In the genomic region with DNA sequence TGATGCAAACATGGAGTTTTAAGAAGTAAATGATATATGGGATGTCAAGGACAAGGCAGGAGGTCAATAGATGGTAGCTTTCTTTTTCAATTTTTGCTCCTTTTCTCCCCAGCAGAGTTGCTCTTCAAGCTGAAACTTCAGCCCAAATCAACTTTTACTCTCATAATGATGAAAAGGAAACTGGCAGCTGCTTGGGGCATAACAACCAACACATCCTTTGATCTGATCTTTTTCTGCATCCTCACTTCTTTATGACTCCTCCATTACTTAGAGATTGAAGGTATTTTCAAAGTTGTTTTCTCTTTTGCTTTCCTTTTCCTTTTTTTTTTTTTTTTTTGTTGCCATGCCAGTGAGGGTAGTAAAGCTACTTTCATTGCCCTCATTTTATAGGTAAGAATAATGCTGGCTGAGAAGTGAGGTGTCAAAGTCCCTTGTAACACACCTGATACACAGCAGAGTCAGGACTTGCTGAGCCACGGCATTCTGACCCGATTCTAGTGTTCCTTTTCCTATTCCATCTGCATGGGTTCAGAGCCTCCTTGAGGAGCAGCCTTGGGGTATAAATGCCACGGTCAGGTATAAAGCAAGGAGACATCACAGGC, we compare ENCODE assay signal across 14 cellular contexts. TPM values are rescaled to one million over a fixed set of nuclear protein-coding genes. Genes with fewer than 3 reads are reported as not detected.
DNase-seq lines count a peak whose midpoint lies in the region; ATAC-seq lines count a peak whose summit lies in the region.
"Had no signal": no experiment of that assay in that cellular context is flagged by ENCODE, and none has a peak within 500 bp of the region (broad histone marks: within the 10 kb centered on the region; RNA-seq: fewer than 3 reads in every experiment).

No MANE protein-coding gene starts in this region.

- no peaks in the 10 kb centered on the region for H3K9me3 ChIP-seq in aorta (ENCODE audit: control insufficient read depth, low read length)
- H3K9me3 ChIP-seq: spleen had no signal

- H3K4me1 Mint-ChIP-seq in activated naive CD8-positive, alpha-beta T cell (ENCODE audit: low read depth): peaks cover 14% of the 10 kb centered on the region

- H3K36me3 Mint-ChIP-seq in activated naive CD8-positive, alpha-beta T cell: peaks cover 11% of the 10 kb centered on the region

- H3K4me3 ChIP-seq in aorta (ENCODE audit: low read length in 2 of 2): no peak overlapping the region
- H3K4me3 ChIP-seq: spleen had no signal

- ATAC-seq in GM18517 (IDR thresholded peaks at IDR 0.05; ENCODE audit: unreplicated experiment) (peak; percentile 90), GM19463 (IDR thresholded peaks at IDR 0.05; ENCODE audit: unreplicated experiment) (peak; percentile 70), HG03095 (IDR thresholded peaks at IDR 0.05; ENCODE audit: unreplicated experiment) (peak; percentile 54), aorta (ENCODE audit: low FRiP score) (no peak), GM21515 (IDR thresholded peaks at IDR 0.05; ENCODE audit: unreplicated experiment) (no peak)

- no peaks in the 10 kb centered on the region for H3K27me3 ChIP-seq in aorta (ENCODE audit: control insufficient read depth in 1 of 2, insufficient read depth in 2 of 2, low read length in 1 of 2)
- H3K27me3 ChIP-seq: spleen had no signal

- H3K4me1 ChIP-seq in aorta (ENCODE audit: control insufficient read depth in 1 of 2, insufficient read depth in 2 of 2, low read length in 2 of 2): no peaks in the 10 kb centered on the region
- H3K4me1 ChIP-seq: spleen had no signal

- no peak overlapping the region for H3K4me3 Mint-ChIP-seq in activated naive CD8-positive, alpha-beta T cell
- H3K4me3 Mint-ChIP-seq: CD8-positive, alpha-beta memory T cell; immature natural killer cell; naive B cell had no signal

- peaks cover 0 to 3% of the 10 kb centered on the region in 2 donors for H3K36me3 ChIP-seq in aorta (ENCODE audit: control insufficient read depth in 1 of 2, insufficient read depth in 2 of 2, low read length in 1 of 2)
- H3K36me3 ChIP-seq: spleen had no signal

- 87% methylated on average over 3 of the region's 3 CpGs for WGBS in aorta, 2 donors

- H3K27me3 Mint-ChIP-seq in activated naive CD8-positive, alpha-beta T cell: no peaks in the 10 kb centered on the region
- H3K27me3 Mint-ChIP-seq: CD8-positive, alpha-beta memory T cell had no signal

- intact Hi-C loops in aorta (cut with DNase I): no loop called here

- no peaks in the 10 kb centered on the region for H3K9me3 Mint-ChIP-seq in activated naive CD8-positive, alpha-beta T cell (ENCODE audit: low read depth)
- H3K9me3 Mint-ChIP-seq: CD8-positive, alpha-beta memory T cell; immature natural killer cell; naive B cell had no signal

- no peak overlapping the region for H3K27ac ChIP-seq in aorta (ENCODE audit: low read depth in 1 of 2, low read length in 2 of 2)
- H3K27ac ChIP-seq: spleen had no signal

- H3K27ac Mint-ChIP-seq in activated naive CD8-positive, alpha-beta T cell: peak overlapping the region; percentile 67
- H3K27ac Mint-ChIP-seq: CD8-positive, alpha-beta memory T cell; immature natural killer cell had no signal

- DNase-seq in amniotic stem cell (lab: John Stamatoyannopoulos, UW) (no peak), HUDEP-2 (lab: John Stamatoyannopoulos, UW; ENCODE audit: unreplicated experiment in 76 of 76) (no peak), aorta (no peak)
- DNase-seq: caudate nucleus; CD8-positive, alpha-beta memory T cell; immature natural killer cell; naive B cell; spleen had no signal

RNA-seq across cellular contexts. Expression of a gene that starts 26.9 kb away (rescaled TPM):
- 10 to 100 TPM; 11.0 to 16.5 TPM for total RNA-seq in aorta
- polyA plus RNA-seq in aorta: 1 to 10 TPM; 2.1 to 8.1 TPM
- total RNA-seq: NCI-H460 had no signal

Comparison
In these comparisons a context has a peak if more than half of its experiments do, and no peak if none do; other contexts are left out.
1. ATAC-seq: peak in GM18517 (single experiment), GM19463 (single experiment) and HG03095 (single experiment); none in aorta (single experiment) and GM21515 (single experiment).